ENCODE assay signal across 25 cellular contexts in the genomic region with DNA sequence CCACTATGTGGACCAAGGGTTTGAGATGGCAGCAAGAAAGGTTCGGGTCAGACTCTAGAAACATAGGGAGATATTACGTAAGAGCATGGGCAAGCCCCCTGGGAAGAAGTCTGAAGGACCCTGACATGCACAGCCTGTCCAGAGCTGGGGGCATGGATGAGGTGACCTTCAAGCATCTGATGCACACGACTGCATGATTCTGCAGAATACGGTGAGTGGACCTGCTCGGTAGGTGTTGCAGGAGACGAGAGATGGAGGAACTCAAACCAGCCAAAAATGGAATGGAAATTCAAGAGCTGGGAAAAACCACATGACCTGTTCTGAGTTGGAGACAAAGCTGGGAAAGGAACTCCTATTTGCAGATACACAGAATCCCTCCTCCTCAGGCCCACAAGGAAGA. TPM values are rescaled to one million over a fixed set of nuclear protein-coding genes. Genes with fewer than 3 reads are reported as not detected.
"Had no signal": no experiment of that assay in that cellular context is flagged by ENCODE, and none has a peak within 500 bp of the region (broad histone marks: within the 10 kb centered on the region; RNA-seq: fewer than 3 reads in every experiment).

No MANE protein-coding gene starts in this region.

- H3K4me3 ChIP-seq: heart right ventricle, hepatocyte, left lung, lung, mucosa of descending colon, pancreas, psoas muscle, skin epidermis, stomach, testis, thyroid gland, transverse colon, upper lobe of left lung had no signal

- DNase-seq: heart right ventricle; kidney glomerular epithelial cell; left cardiac atrium; left lung; midbrain; mucosa of descending colon; naive thymus-derived CD4-positive, alpha-beta T cell; nucleus accumbens; pancreas; psoas muscle; stimulated activated CD4-positive, alpha-beta T cell treated with anti-CD3 and anti-CD28 coated beads, Interleukin-12 subunit alpha, Interleukin-12 subunit beta, amount 100 ng/mL, for 4 hours; stimulated activated CD4-positive, alpha-beta T cell treated with anti-CD3 and anti-CD28 coated beads, Interleukin-15, amount 100 ng/mL, for 24 hours; stimulated activated CD4-positive, alpha-beta T cell treated with anti-CD3 and anti-CD28 coated beads, Interleukin-2, amount 100 ng/mL, for 24 hours; stimulated activated CD4-positive, alpha-beta T cell treated with anti-CD3 and anti-CD28 coated beads, Interleukin-4, amount 100 ng/mL, for 1 hour; stimulated activated naive B cell treated with anti-CD40 and anti-IgM and Interleukin-4, amounts not matched to agents 10 μg/mL and 1 μg/mL and 100 μg/mL, for 72 hours; stimulated activated naive CD8-positive, alpha-beta T cell treated with anti-CD3 and anti-CD28 coated beads, Interleukin-15, Interleukin-2, amounts not matched to agents 100 U/mL and 50 U/mL, for 24 hours; stomach; testis; thyroid gland; transverse colon; upper lobe of left lung had no signal

- H3K9me3 Mint-ChIP-seq: natural killer cell treated with Interleukin-12 subunit alpha and Interleukin-12 subunit beta and Interleukin-15 and Interleukin-18, amount 100 ng/mL, for 72 hours; stimulated activated naive B cell treated with anti-CD40 and anti-IgM and Interleukin-4, amounts not matched to agents 10 μg/mL and 1 μg/mL and 100 μg/mL, for 72 hours had no signal

- H3K9me3 ChIP-seq: left lung, mucosa of descending colon, pancreas, psoas muscle, stomach, testis, thyroid gland, transverse colon, upper lobe of left lung had no signal

- H3K4me1 Mint-ChIP-seq: naive thymus-derived CD4-positive, alpha-beta T cell; stimulated activated naive B cell treated with anti-CD40 and anti-IgM and Interleukin-4, amounts not matched to agents 10 μg/mL and 1 μg/mL and 100 μg/mL, for 72 hours had no signal

- H3K4me3 Mint-ChIP-seq: naive thymus-derived CD4-positive, alpha-beta T cell; natural killer cell treated with Interleukin-12 subunit alpha and Interleukin-12 subunit beta and Interleukin-15 and Interleukin-18, amount 100 ng/mL, for 72 hours; stimulated activated naive B cell treated with anti-CD40 and anti-IgM and Interleukin-4, amounts not matched to agents 10 μg/mL and 1 μg/mL and 100 μg/mL, for 72 hours had no signal

- H3K27ac ChIP-seq: heart right ventricle, hepatocyte, left lung, pancreas, psoas muscle, skin epidermis, stomach, testis, thyroid gland, transverse colon, upper lobe of left lung had no signal

- H3K27me3 ChIP-seq: left lung, pancreas, testis, thyroid gland, upper lobe of left lung had no signal

- H3K36me3 ChIP-seq: left lung, pancreas, stomach, thyroid gland, transverse colon had no signal

- H3K4me1 ChIP-seq: heart right ventricle, left lung, pancreas, psoas muscle, stomach, testis, thyroid gland, transverse colon, upper lobe of left lung had no signal

- H3K36me3 Mint-ChIP-seq: naive thymus-derived CD4-positive, alpha-beta T cell; natural killer cell treated with Interleukin-12 subunit alpha and Interleukin-12 subunit beta and Interleukin-15 and Interleukin-18, amount 100 ng/mL, for 72 hours; stimulated activated naive B cell treated with anti-CD40 and anti-IgM and Interleukin-4, amounts not matched to agents 10 μg/mL and 1 μg/mL and 100 μg/mL, for 72 hours had no signal

- H3K27ac Mint-ChIP-seq: natural killer cell treated with Interleukin-12 subunit alpha and Interleukin-12 subunit beta and Interleukin-15 and Interleukin-18, amount 100 ng/mL, for 72 hours; stimulated activated naive B cell treated with anti-CD40 and anti-IgM and Interleukin-4, amounts not matched to agents 10 μg/mL and 1 μg/mL and 100 μg/mL, for 72 hours had no signal

RNA-seq across cellular contexts. Expression of gene ANO2, which starts 43.6 kb away (rescaled TPM):
- total RNA-seq: naive thymus-derived CD4-positive, alpha-beta T cell; natural killer cell treated with Interleukin-12 subunit alpha and Interleukin-12 subunit beta and Interleukin-15 and Interleukin-18, amount 100 ng/mL, for 72 hours had no signal
- polyA plus RNA-seq: naive thymus-derived CD4-positive, alpha-beta T cell had no signal
